Comparison of ENCODE assay signal across 8 cellular contexts in genomic region chr22:41403532-41404318, GRCh38. TPM values are rescaled to one million over a fixed set of nuclear protein-coding genes. Genes with fewer than 3 reads are reported as not detected.
DNase-seq lines count a peak whose midpoint lies in the region; ATAC-seq and TF ChIP-seq lines count a peak whose summit lies in the region.

No MANE protein-coding gene starts in this region.

- H3K79me2 ChIP-seq in GM23338 (replicated peaks; ENCODE audit: insufficient read depth) = no peaks in the 10 kb centered on the region

- peak in 1 of 2 donors; percentile 48 for TF ChIP-seq POLR2A in uterus (IDR thresholded peaks at IDR 0.05)

- ATAC-seq in GM23338 (peak; percentile 97), heart right ventricle (peak; percentile 85 to 94 (median 91))

- no peaks in the 10 kb centered on the region; the same call in 2 of the 3 replicates for H3K9me3 Mint-ChIP-seq in GM23338
- H3K9me3 Mint-ChIP-seq in T-helper 2 cell treated with Interferon-gamma antibody and Interleukin-4, amounts not matched to agents 5 μg/mL and 100 μg/mL, for 36 hours = no peaks in the 10 kb centered on the region

- no peaks in the 10 kb centered on the region for H3K9me3 ChIP-seq in heart right ventricle
- no peaks in the 10 kb centered on the region for H3K9me3 ChIP-seq in uterus

- H3K4me3 Mint-ChIP-seq in GM23338 = no peak overlapping the region
- H3K4me3 Mint-ChIP-seq in T-helper 2 cell treated with Interferon-gamma antibody and Interleukin-4, amounts not matched to agents 5 μg/mL and 100 μg/mL, for 36 hours = no peak overlapping the region

- intact Hi-C loops in heart right ventricle (cut with DNase I) = loop anchor here (1.0 to 5.0 kb wide), 5 partner anchors 113 to 129 kb away; no protein-coding TSS in a partner anchor
- intact Hi-C loops in uterus (cut with DNase I; ENCODE audit: low total_unique reads) = loop anchor here (5.0 kb wide), 2 partner anchors 114 to 129 kb away; no protein-coding TSS in a partner anchor

- no peaks in the 10 kb centered on the region for H3K9me2 ChIP-seq in GM23338 (ENCODE audit: insufficient read depth)

- H3K4me3 ChIP-seq in GM23338 (0 out of 2 replicates have a peak overlapping the region, but pooled peaks have one; percentile 35), heart right ventricle (peak overlapping the region in 1 of 10 donors; percentile 20), uterus (no peak overlapping the region)

- H3K36me3 Mint-ChIP-seq in GM23338 (ENCODE audit: low read depth) = no peaks in the 10 kb centered on the region
- no peaks in the 10 kb centered on the region for H3K36me3 Mint-ChIP-seq in T-helper 2 cell treated with Interferon-gamma antibody and Interleukin-4, amounts not matched to agents 5 μg/mL and 100 μg/mL, for 36 hours (ENCODE audit: low read depth)

- no peaks in the 10 kb centered on the region for H3K27me3 ChIP-seq in GM23338 (ENCODE audit: insufficient read depth)
- no peaks in the 10 kb centered on the region for H3K27me3 ChIP-seq in heart right ventricle
- H3K27me3 ChIP-seq in uterus = no peaks in the 10 kb centered on the region

- 0 out of 2 replicates have a peak, but pooled peaks cover 3% of the 10 kb centered on the region for H3F3A ChIP-seq in GM23338 (replicated peaks; ENCODE audit: low read depth)

- H3K27ac Mint-ChIP-seq in GM23338 = no peak overlapping the region
- peak overlapping the region; percentile 58 for H3K27ac Mint-ChIP-seq in T-helper 2 cell treated with Interferon-gamma antibody and Interleukin-4, amounts not matched to agents 5 μg/mL and 100 μg/mL, for 36 hours

- peak; percentile 96 to 100 for TF ChIP-seq CTCF in GM23338 (conservative IDR thresholded peaks at IDR 0.05; ENCODE audit: low read depth in 2 of 2)
- TF ChIP-seq CTCF in heart right ventricle (IDR thresholded peaks at IDR 0.05) = peak; percentile 95 to 98 (median 98)
- TF ChIP-seq CTCF in uterus (IDR thresholded peaks at IDR 0.05) = peak; percentile 96 to 99 (median 98)

- peaks cover 8% of the 10 kb centered on the region for H3K27me3 Mint-ChIP-seq in GM23338 (ENCODE audit: insufficient read depth, low read depth, poor library complexity)
- H3K27me3 Mint-ChIP-seq in T-helper 2 cell treated with Interferon-gamma antibody and Interleukin-4, amounts not matched to agents 5 μg/mL and 100 μg/mL, for 36 hours (ENCODE audit: low read depth) = no peaks in the 10 kb centered on the region

- peak; percentile 73 for DNase-seq in DMS153 (lab: John Stamatoyannopoulos, UW)
- peak; percentile 95 for DNase-seq in GM23338 (ENCODE audit: low spot score)
- DNase-seq in NCI-H1436 treated with DMSO at 0.1 percent for 48 hours (lab: John Stamatoyannopoulos, UW) = peak; percentile 52
- DNase-seq in T-helper 2 cell treated with Interferon-gamma antibody and Interleukin-4, amounts not matched to agents 5 μg/mL and 100 μg/mL, for 36 hours (ENCODE audit: low spot score) = peak; percentile 84
- DNase-seq in amniotic stem cell (lab: John Stamatoyannopoulos, UW) = peak; percentile 64
- peak; percentile 91 for DNase-seq in heart right ventricle
- DNase-seq in putamen (ENCODE audit: low spot score) = peak; percentile 99
- peak; percentile 87 to 88 for DNase-seq in uterus

- H3K27ac ChIP-seq in GM23338 (ENCODE audit: low read depth) (no peak overlapping the region), heart right ventricle (peak overlapping the region in 7 of 10 donors; percentile 35 to 82 (median 77)), uterus (peak overlapping the region; percentile 32 to 34)

- no peaks in the 10 kb centered on the region for H3K4me1 ChIP-seq in GM23338 (ENCODE audit: insufficient read depth)
- H3K4me1 ChIP-seq in heart right ventricle = peaks cover 0 to 28% (median 24%) of the 10 kb centered on the region in 9 donors
- peaks cover 4 to 11% of the 10 kb centered on the region in 2 donors for H3K4me1 ChIP-seq in uterus

- no peaks in the 10 kb centered on the region for H4K20me1 ChIP-seq in GM23338 (replicated peaks; ENCODE audit: insufficient read depth)

- WGBS in heart right ventricle, 2 donors = 12 to 15% methylated on average over 18 of the region's 18 CpGs

- peaks cover 9% of the 10 kb centered on the region; the same call in 2 of the 3 replicates for H3K4me1 Mint-ChIP-seq in GM23338
- peaks cover 3% of the 10 kb centered on the region for H3K4me1 Mint-ChIP-seq in T-helper 2 cell treated with Interferon-gamma antibody and Interleukin-4, amounts not matched to agents 5 μg/mL and 100 μg/mL, for 36 hours (ENCODE audit: low read depth)

- H2AFZ ChIP-seq in GM23338 = peak overlapping the region; percentile 47

- H3K4me2 ChIP-seq in GM23338 = peak overlapping the region; percentile 48; the same call in 1 of the 2 replicates

- H3K36me3 ChIP-seq in GM23338 (ENCODE audit: insufficient read depth) (no peaks in the 10 kb centered on the region), heart right ventricle (peaks cover 0 to 14% (median 3%) of the 10 kb centered on the region in 9 donors), uterus (no peaks in the 10 kb centered on the region)

TF ChIP-seq in GM23338, 12 proteins besides CTCF, POLR2A, EP300 and RAD21:
- TF ChIP-seq EZH2 (IDR thresholded peaks at IDR 0.05; ENCODE audit: low read depth, unreplicated experiment) (no peak), CREB1 (CRISPR knock-in tag; IDR thresholded peaks at IDR 0.05; ENCODE audit: low read depth) (0 out of 2 replicates have a peak, but pooled peaks have one; percentile 3)

RNA-seq across cellular contexts. Expression of gene TEF, which starts 22.0 kb away (rescaled TPM):
- total RNA-seq in GM23338 (2014; rRNA removed; shearing (Covaris generic)) = 7.0 and 7.2 TPM in 2 replicates
- polyA plus RNA-seq in GM23338 (2016; fragmentation: Nextera tagmentation; extraction: Ambion mirVana) (2.3 and 2.4 TPM in 2 replicates), heart right ventricle (10 to 100 TPM in 1 of 2 donors, 1 to 10 TPM in 1; 5.5 to 10.6 TPM)
- total RNA-seq in heart right ventricle (10 to 100 TPM in 9 of 10 donors, 1 to 10 TPM in 1; 8.6 to 29.1 (median 18.4) TPM), uterus (10 to 100 TPM in 2 of 4 donors, 1 to 10 TPM in 2; 8.5 to 73.7 (median 15.1) TPM)

RNA-seq across cellular contexts. Expression of gene TOB2, which starts 42.9 kb away (rescaled TPM):
- total RNA-seq in GM23338 (2014; rRNA removed; shearing (Covaris generic)) = 43.0 and 47.2 TPM in 2 replicates
- polyA plus RNA-seq in GM23338 (2016; fragmentation: Nextera tagmentation; extraction: Ambion mirVana) (26.7 and 27.3 TPM in 2 replicates), heart right ventricle (10 to 100 TPM; 29.2 to 33.8 TPM)
- total RNA-seq in heart right ventricle (10 to 100 TPM; 26.4 to 84.9 (median 47.9) TPM), uterus (10 to 100 TPM; 15.6 to 97.1 (median 27.8) TPM)
